In the genomic region with DNA sequence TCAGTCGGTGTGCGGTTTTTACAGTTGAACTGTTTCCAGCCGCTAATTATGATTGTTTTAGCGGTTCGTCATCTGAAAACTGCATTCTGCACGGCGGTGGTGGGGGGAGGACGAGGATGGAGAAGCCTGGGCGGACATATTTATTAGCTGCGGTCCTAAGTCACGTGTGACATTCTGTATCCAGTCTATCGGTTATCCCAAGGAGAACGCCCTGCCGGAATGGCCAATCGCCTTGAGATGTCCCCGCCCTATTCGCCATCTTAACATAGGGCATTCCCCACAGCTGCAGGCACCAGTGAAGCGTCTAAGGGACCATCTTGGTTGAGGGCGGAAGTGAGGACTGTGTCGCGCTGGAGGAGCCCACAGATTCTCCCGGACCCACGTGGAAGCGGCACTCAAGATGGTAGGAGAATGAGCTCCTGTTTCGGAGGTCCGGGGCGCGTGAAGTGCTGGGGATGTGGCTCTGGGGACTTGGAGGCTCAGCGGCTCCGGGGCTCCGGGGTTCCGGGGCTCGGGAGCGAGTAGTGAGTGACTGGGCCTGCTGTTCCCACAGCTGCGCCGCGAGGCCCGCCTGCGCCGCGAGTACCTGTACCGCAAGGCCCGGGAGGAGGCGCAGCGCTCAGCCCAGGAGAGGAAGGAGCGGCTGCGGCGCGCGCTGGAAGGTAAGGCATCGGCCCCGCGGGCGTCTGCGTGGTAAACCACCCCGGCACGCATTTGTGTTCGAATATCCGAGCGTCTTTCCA, we compare ENCODE assay signal across 8 cellular contexts. TPM values are rescaled to one million over a fixed set of nuclear protein-coding genes. Genes with fewer than 3 reads are reported as not detected.
DNase-seq lines count a peak whose midpoint lies in the region; TF ChIP-seq lines count a peak whose summit lies in the region.

IMP4 (plus strand) TSS at position 365 of the 743 bp plus-strand sequence; CDS start at position 401, 36 bp downstream.

- no peak for TF ChIP-seq EP300 in stomach (IDR thresholded peaks at IDR 0.05)

- peaks cover 55% of the 10 kb centered on the region for H3K36me3 Mint-ChIP-seq in nephron progenitor cell (ENCODE audit: low read depth)

- peaks cover 3% of the 10 kb centered on the region for H3K27me3 Mint-ChIP-seq in nephron progenitor cell (ENCODE audit: low read depth, poor library complexity)

- H3K9me3 Mint-ChIP-seq in nephron progenitor cell = no peaks in the 10 kb centered on the region

- peaks cover 33% of the 10 kb centered on the region for H3K4me1 Mint-ChIP-seq in nephron progenitor cell

- H3K4me3 Mint-ChIP-seq in nephron progenitor cell = peak within 1 kb of the TSS; percentile 100

- peaks cover 18 to 36% (median 27%) of the 10 kb centered on the region in 4 donors for H3K4me1 ChIP-seq in stomach

- H3K4me3 ChIP-seq in fibroblast of the aortic adventitia (ENCODE audit: low read depth, low read length) (peak within 1 kb of the TSS; percentile 93), stomach (peak within 1 kb of the TSS; percentile 73 to 98 (median 88))

- WGBS in stomach, 5 donors = 0% methylated on average over 38 to 60 of the region's 60 CpGs

- H3K27ac Mint-ChIP-seq in nephron progenitor cell = peak within 1 kb of the TSS; percentile 98

- peak; percentile 76 for TF ChIP-seq POLR2A in Raji (IDR thresholded peaks at IDR 0.05; ENCODE audit: insufficient read depth, low read depth, low read length)
- peak in 1 of 4 donors; percentile 3 for TF ChIP-seq POLR2A in stomach (IDR thresholded peaks at IDR 0.05)

- peaks cover 41 to 65% (median 61%) of the 10 kb centered on the region in 4 donors for H3K36me3 ChIP-seq in stomach

- no peaks in the 10 kb centered on the region for H3K27me3 ChIP-seq in stomach

- peak within 1 kb of the TSS; percentile 91 to 96 (median 92) for H3K27ac ChIP-seq in stomach

- DNase-seq in ELF-1 (ENCODE audit: low read depth, low spot score) (peak; percentile 98), H4 (ENCODE audit: low spot score) (peak; percentile 100), LoVo (ENCODE audit: low spot score) (peak; percentile 98), fibroblast of the aortic adventitia (ENCODE audit: low read depth) (peak; percentile 99), nephron progenitor cell (peak; percentile 89), stomach (peak; percentile 97)
- DNase-seq in activated effector memory CD4-positive, alpha-beta T cell treated with Interleukin-2 at 50 U/mL for 16 hours = peak; percentile 95

- no peaks in the 10 kb centered on the region for H3K9me3 ChIP-seq in stomach

- intact Hi-C loops in stomach (cut with DNase I; ENCODE audit: low total_unique reads) = no loop called here

- TF ChIP-seq CTCF in fibroblast of the aortic adventitia (IDR thresholded peaks at IDR 0.05; ENCODE audit: insufficient read depth, low read length) = peak; percentile 31
- no peak for TF ChIP-seq CTCF in nephron progenitor cell (IDR thresholded peaks at IDR 0.05)
- TF ChIP-seq CTCF in stomach (IDR thresholded peaks at IDR 0.05) = peak in 4 of 7 experiments; percentile 9 to 28 (median 24)

RNA-seq across cellular contexts. Expression of gene IMP4, which starts in this region (rescaled TPM):
- 110 and 112 TPM in 2 replicates for total RNA-seq in H4 (2014; rRNA removed; shearing (Covaris generic))
- total RNA-seq in fibroblast of the aortic adventitia (ENCODE audit: low replicate concordance) (59.0 and 66.1 TPM in 2 replicates), stomach (10 to 100 TPM; 14.2 to 88.7 (median 43.7) TPM)
- polyA plus RNA-seq in stomach = 100 to 1,000 TPM in 1 of 3 donors, 10 to 100 TPM in 2; 84.4 to 128 (median 85.5) TPM

Comparison
In these comparisons a context has a peak if more than half of its experiments do, and no peak if none do; other contexts are left out.
1. Peak in every context shown above with its lines: DNase-seq, H3K4me3 ChIP-seq and H3K27ac ChIP-seq.